Comparison of ENCODE assay signal across 8 cellular contexts in the genomic region with DNA sequence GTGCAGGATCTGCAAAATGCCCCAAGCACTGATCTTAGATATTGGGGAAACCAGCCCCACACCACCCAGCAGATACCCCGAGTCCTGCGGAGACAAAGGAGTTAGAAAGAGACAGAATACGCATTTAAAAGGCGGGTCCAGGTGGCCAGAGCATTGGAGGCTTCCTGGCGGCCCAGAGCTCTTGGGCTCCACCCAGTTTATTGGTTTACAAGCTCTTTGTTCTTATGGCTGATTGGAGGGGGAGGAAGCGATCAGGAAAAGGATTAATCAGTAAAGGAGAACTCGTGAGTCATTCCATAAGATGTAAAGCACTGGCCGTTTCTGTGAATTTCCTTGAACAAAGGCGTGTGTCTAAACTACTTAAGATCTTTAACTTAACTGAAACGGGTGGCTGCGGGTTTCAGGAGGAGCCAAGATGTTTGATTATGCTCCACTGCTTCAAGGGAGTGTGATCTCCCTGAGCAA. TPM values are rescaled to one million over a fixed set of nuclear protein-coding genes. Genes with fewer than 3 reads are reported as not detected.
A peak's percentile ranks its signal among the peaks of the same experiment; 100 is the strongest.
DNase-seq lines count a peak whose midpoint lies in the region; ATAC-seq and TF ChIP-seq lines count a peak whose summit lies in the region.

No MANE protein-coding gene starts in this region.

- peaks cover under 1% of the 10 kb centered on the region for H3K9me3 ChIP-seq in CD8-positive, alpha-beta T cell (ENCODE audit: low read length)
- no peaks in the 10 kb centered on the region for H3K9me3 ChIP-seq in skeletal muscle satellite cell (replicated peaks; ENCODE audit: low read length)

- TF ChIP-seq CTCF in CD8-positive, alpha-beta T cell (IDR thresholded peaks at IDR 0.05) = no peak

- CTCF ChIA-PET in CD8-positive, alpha-beta T cell (lab: Charles Lee) = no interaction called here

- POLR2A ChIA-PET in CD8-positive, alpha-beta T cell (lab: Charles Lee) = interaction anchor here (1.1 kb wide), 1 partner anchor 32 kb away, joined by 4 read pairs; no protein-coding TSS in a partner anchor

- H3K36me3 Mint-ChIP-seq in CD8-positive, alpha-beta T cell = peaks cover 41% of the 10 kb centered on the region
- H3K36me3 Mint-ChIP-seq in IgD-negative memory B cell = peaks cover 6% of the 10 kb centered on the region
- H3K36me3 Mint-ChIP-seq in activated T-helper 17 cell treated with anti-CD3 and anti-CD28 coated beads, Interleukin-2, amount 50 U/mL, for 72 hours (ENCODE audit: low read depth) = peaks cover 61% of the 10 kb centered on the region

- H3K4me3 Mint-ChIP-seq in CD8-positive, alpha-beta T cell = peak overlapping the region; percentile 93
- peak overlapping the region; percentile 93 to 98 (median 96) for H3K4me3 Mint-ChIP-seq in IgD-negative memory B cell
- peak overlapping the region; percentile 96 for H3K4me3 Mint-ChIP-seq in activated T-helper 17 cell treated with anti-CD3 and anti-CD28 coated beads, Interleukin-2, amount 50 U/mL, for 72 hours

- no peak for ATAC-seq in CD8-positive, alpha-beta T cell
- no peak for ATAC-seq in activated T-helper 17 cell treated with anti-CD3 and anti-CD28 coated beads, Interleukin-2, amount 50 U/mL, for 72 hours (replicated peaks)
- ATAC-seq in HG03196 (IDR thresholded peaks at IDR 0.05; ENCODE audit: unreplicated experiment) = no peak
- ATAC-seq in HG02981 (IDR thresholded peaks at IDR 0.05; ENCODE audit: unreplicated experiment) = no peak

- peak overlapping the region; percentile 85 for H3K4me3 ChIP-seq in CD8-positive, alpha-beta T cell (ENCODE audit: low read depth, low read length)
- H3K4me3 ChIP-seq in iPS-11a (ENCODE audit: low read depth, low read length) (peak overlapping the region; percentile 74), skeletal muscle satellite cell (ENCODE audit: low read length) (peak overlapping the region; percentile 83)

- no peaks in the 10 kb centered on the region for H3K27me3 Mint-ChIP-seq in CD8-positive, alpha-beta T cell (ENCODE audit: low read depth)
- H3K27me3 Mint-ChIP-seq in IgD-negative memory B cell = no peaks in the 10 kb centered on the region
- no peaks in the 10 kb centered on the region for H3K27me3 Mint-ChIP-seq in activated T-helper 17 cell treated with anti-CD3 and anti-CD28 coated beads, Interleukin-2, amount 50 U/mL, for 72 hours

- H3K4me2 ChIP-seq in skeletal muscle satellite cell (ENCODE audit: low read length) = peak overlapping the region; percentile 83

- intact Hi-C loops in CD8-positive, alpha-beta T cell (cut with DNase I, micrococcal nuclease) = loop anchor here in 1 of 2 experiments (2.0 kb wide), 1 partner anchor 38 kb away; a partner anchor contains a TSS

- peak in 1 of 7 experiments; percentile 12 for DNase-seq in CD8-positive, alpha-beta T cell
- DNase-seq in NCI-H2029 treated with DMSO at 0.1 percent for 48 hours (lab: John Stamatoyannopoulos, UW) = no peak

- peak overlapping the region; percentile 94 for H3K9ac ChIP-seq in skeletal muscle satellite cell (ENCODE audit: low read depth, low read length)

- peak overlapping the region; percentile 78 for H3K27ac ChIP-seq in CD8-positive, alpha-beta T cell (ENCODE audit: low read depth, low read length)

- H3K27ac Mint-ChIP-seq in CD8-positive, alpha-beta T cell = peak overlapping the region; percentile 96
- H3K27ac Mint-ChIP-seq in IgD-negative memory B cell = peak overlapping the region; percentile 82 to 96 (median 93)
- H3K27ac Mint-ChIP-seq in activated T-helper 17 cell treated with anti-CD3 and anti-CD28 coated beads, Interleukin-2, amount 50 U/mL, for 72 hours = peak overlapping the region; percentile 86

- peaks cover 33% of the 10 kb centered on the region for H3K4me1 Mint-ChIP-seq in CD8-positive, alpha-beta T cell (ENCODE audit: low read depth)
- peaks cover 21 to 23% (median 22%) of the 10 kb centered on the region in 3 donors for H3K4me1 Mint-ChIP-seq in IgD-negative memory B cell
- peaks cover 18% of the 10 kb centered on the region for H3K4me1 Mint-ChIP-seq in activated T-helper 17 cell treated with anti-CD3 and anti-CD28 coated beads, Interleukin-2, amount 50 U/mL, for 72 hours

- H3K36me3 ChIP-seq in CD8-positive, alpha-beta T cell (ENCODE audit: insufficient read depth, low read length) = peaks cover 5% of the 10 kb centered on the region
- peaks cover 10% of the 10 kb centered on the region for H3K36me3 ChIP-seq in skeletal muscle satellite cell (ENCODE audit: insufficient read depth, low read length)

- peaks cover 2% of the 10 kb centered on the region for H3K9me3 Mint-ChIP-seq in CD8-positive, alpha-beta T cell
- no peaks in the 10 kb centered on the region for H3K9me3 Mint-ChIP-seq in IgD-negative memory B cell
- peaks cover 3% of the 10 kb centered on the region for H3K9me3 Mint-ChIP-seq in activated T-helper 17 cell treated with anti-CD3 and anti-CD28 coated beads, Interleukin-2, amount 50 U/mL, for 72 hours

- H3K4me1 ChIP-seq in CD8-positive, alpha-beta T cell (ENCODE audit: insufficient read depth, low read length) = peaks cover 16% of the 10 kb centered on the region
- H3K4me1 ChIP-seq in skeletal muscle satellite cell (ENCODE audit: control insufficient read depth, insufficient read depth, low read length) = peaks cover 12% of the 10 kb centered on the region

- no peaks in the 10 kb centered on the region for H3K27me3 ChIP-seq in CD8-positive, alpha-beta T cell (ENCODE audit: insufficient read depth, low read length)
- no peaks in the 10 kb centered on the region for H3K27me3 ChIP-seq in skeletal muscle satellite cell (ENCODE audit: control insufficient read depth, insufficient read depth, low read length)

RNA-seq across cellular contexts. Expression of a gene that starts 0.9 kb away (rescaled TPM):
- 10 to 100 TPM; 45.4 to 46.9 TPM for total RNA-seq in CD8-positive, alpha-beta T cell
- polyA plus RNA-seq in IgD-negative memory B cell = 10.5 TPM
- 10 to 100 TPM; 33.7 to 37.3 TPM for total RNA-seq in activated T-helper 17 cell treated with anti-CD3 and anti-CD28 coated beads, Interleukin-2, amount 50 U/mL, for 72 hours
- total RNA-seq in skeletal muscle satellite cell (2012; rRNA removed) = 16.6 and 26.9 TPM in 2 replicates

RNA-seq across cellular contexts. Expression of a gene that starts 20.5 kb away (rescaled TPM):
- 10 to 100 TPM; 25.6 to 28.5 TPM for total RNA-seq in CD8-positive, alpha-beta T cell
- 3.2 TPM for polyA plus RNA-seq in IgD-negative memory B cell
- 10 to 100 TPM; 16.8 to 20.6 TPM for total RNA-seq in activated T-helper 17 cell treated with anti-CD3 and anti-CD28 coated beads, Interleukin-2, amount 50 U/mL, for 72 hours
- total RNA-seq in skeletal muscle satellite cell (2012; rRNA removed) = 22.6 and 23.4 TPM in 2 replicates

RNA-seq across cellular contexts. Expression of a gene that starts 35.9 kb away (rescaled TPM):
- total RNA-seq in CD8-positive, alpha-beta T cell = 10 to 100 TPM; 14.3 to 18.6 TPM
- polyA plus RNA-seq in IgD-negative memory B cell = 6.8 TPM
- 1 to 10 TPM; 6.0 to 7.5 TPM for total RNA-seq in activated T-helper 17 cell treated with anti-CD3 and anti-CD28 coated beads, Interleukin-2, amount 50 U/mL, for 72 hours
- total RNA-seq in skeletal muscle satellite cell (2012; rRNA removed) = 5.0 and 6.3 TPM in 2 replicates

RNA-seq across cellular contexts. Expression of a gene that starts 38.3 kb away (rescaled TPM):
- total RNA-seq in CD8-positive, alpha-beta T cell = 10 to 100 TPM; 43.9 to 48.2 TPM
- 37.1 TPM for polyA plus RNA-seq in IgD-negative memory B cell
- 10 to 100 TPM; 16.2 to 21.5 TPM for total RNA-seq in activated T-helper 17 cell treated with anti-CD3 and anti-CD28 coated beads, Interleukin-2, amount 50 U/mL, for 72 hours
- total RNA-seq in skeletal muscle satellite cell (2012; rRNA removed) = 7.6 and 10.9 TPM in 2 replicates
